Comparison of ENCODE assay signal across 15 cellular contexts in the genomic region with DNA sequence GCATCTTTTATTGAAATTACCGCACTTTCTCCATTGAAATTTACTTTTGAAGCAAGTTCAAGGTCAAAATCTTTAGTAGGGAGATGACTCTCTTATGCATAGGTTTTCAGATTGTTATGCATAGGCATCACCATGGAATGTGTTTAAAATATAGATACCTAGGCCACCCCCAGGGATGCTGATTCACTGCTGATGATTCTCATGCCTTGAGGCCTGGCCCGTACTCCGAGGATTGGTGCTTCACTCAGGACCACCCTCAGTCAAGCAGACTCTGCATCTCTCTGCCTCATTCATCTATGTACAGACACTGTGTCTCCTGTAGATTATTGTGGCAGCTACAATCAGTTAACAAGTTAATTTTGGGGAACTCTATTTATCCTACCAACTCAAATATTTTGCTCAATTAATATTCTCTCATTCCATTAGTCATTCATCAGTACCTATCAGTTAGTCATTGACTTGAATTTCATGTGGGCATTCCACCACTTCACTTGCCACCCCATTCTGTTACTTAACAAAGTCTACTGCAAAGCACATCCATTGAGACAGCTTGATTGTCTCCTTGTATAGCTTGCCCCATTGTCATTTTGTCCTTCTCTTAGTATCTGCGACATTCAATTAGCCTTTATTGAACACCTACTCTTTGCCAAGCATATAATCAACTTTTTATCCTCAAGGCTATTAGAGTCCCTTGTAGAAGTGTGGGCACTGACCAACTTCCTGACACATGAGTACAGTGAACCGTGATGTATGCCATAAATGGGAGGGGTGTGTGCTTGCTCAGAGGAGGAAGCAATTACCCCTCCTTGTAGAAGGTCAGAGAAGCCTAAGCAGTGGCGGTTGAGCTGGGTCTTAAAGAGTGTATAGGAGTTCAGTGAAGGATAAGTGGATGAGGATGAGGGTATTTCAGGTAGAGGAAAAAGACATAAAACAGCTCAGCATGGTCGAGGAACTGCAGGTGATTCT.
"Had no signal": no experiment of that assay in that cellular context is flagged by ENCODE, and none has a peak within 500 bp of the region (broad histone marks: within the 10 kb centered on the region; RNA-seq: fewer than 3 reads in every experiment).

No MANE protein-coding gene starts in this region.

- ATAC-seq: activated CD4-positive, alpha-beta T cell treated with anti-CD3 and anti-CD28 coated beads for 36 hours had no signal

- H3K4me3 ChIP-seq: adrenal gland, prostate gland, thoracic aorta, uterus had no signal

- H3K27me3 ChIP-seq: adrenal gland, uterus had no signal

- H3K9me3 Mint-ChIP-seq: activated CD4-positive, alpha-beta memory T cell treated with anti-CD3 and anti-CD28 coated beads for 36 hours; activated T-cell treated with anti-CD3 and anti-CD28 coated beads, Interleukin-2, amount 50 U/mL, for 24 hours had no signal

- H3K4me1 ChIP-seq: adrenal gland, prostate gland, uterus had no signal

- H3K27ac ChIP-seq: adrenal gland, prostate gland, thoracic aorta, uterus, VCaP had no signal

- H3K4me1 Mint-ChIP-seq: activated CD4-positive, alpha-beta T cell treated with anti-CD3 and anti-CD28 coated beads for 36 hours had no signal

- H3K27me3 Mint-ChIP-seq: activated CD4-positive, alpha-beta memory T cell treated with anti-CD3 and anti-CD28 coated beads for 36 hours; activated CD4-positive, alpha-beta T cell treated with anti-CD3 and anti-CD28 coated beads for 36 hours; activated T-cell treated with anti-CD3 and anti-CD28 coated beads, Interleukin-2, amount 50 U/mL, for 24 hours had no signal

- H3K4me3 Mint-ChIP-seq: activated CD4-positive, alpha-beta memory T cell treated with anti-CD3 and anti-CD28 coated beads for 36 hours; activated CD4-positive, alpha-beta T cell treated with anti-CD3 and anti-CD28 coated beads for 36 hours; activated T-cell treated with anti-CD3 and anti-CD28 coated beads, Interleukin-2, amount 50 U/mL, for 24 hours had no signal

- FAIRE-seq: colon had no signal

- H3K36me3 ChIP-seq: adrenal gland, prostate gland, thoracic aorta, uterus had no signal

- DNase-seq: activated CD4-positive, alpha-beta memory T cell treated with anti-CD3 and anti-CD28 coated beads for 36 hours; activated CD4-positive, alpha-beta T cell treated with anti-CD3 and anti-CD28 coated beads for 36 hours; activated effector memory CD4-positive, alpha-beta T cell treated with Interleukin-2 at 50 U/mL for 16 hours; activated naive CD4-positive, alpha-beta T cell treated with anti-CD3 and anti-CD28 coated beads, Interleukin-2, amount 50 U/mL, for 16 hours; activated T-cell treated with anti-CD3 and anti-CD28 coated beads, Interleukin-2, amount 50 U/mL, for 24 hours; adrenal gland; foreskin melanocyte; kidney glomerular epithelial cell; stimulated activated CD4-positive, alpha-beta T cell treated with anti-CD3 and anti-CD28 coated beads, Interleukin-1b, Interleukin-23, amount 100 ng/mL, for 48 hours; T-helper 9 cell; uterus had no signal

- H3K9me3 ChIP-seq: adrenal gland, prostate gland, thoracic aorta, uterus had no signal

- H3K27ac Mint-ChIP-seq: activated CD4-positive, alpha-beta memory T cell treated with anti-CD3 and anti-CD28 coated beads for 36 hours; activated CD4-positive, alpha-beta T cell treated with anti-CD3 and anti-CD28 coated beads for 36 hours; activated T-cell treated with anti-CD3 and anti-CD28 coated beads, Interleukin-2, amount 50 U/mL, for 24 hours had no signal
